In the genomic region with DNA sequence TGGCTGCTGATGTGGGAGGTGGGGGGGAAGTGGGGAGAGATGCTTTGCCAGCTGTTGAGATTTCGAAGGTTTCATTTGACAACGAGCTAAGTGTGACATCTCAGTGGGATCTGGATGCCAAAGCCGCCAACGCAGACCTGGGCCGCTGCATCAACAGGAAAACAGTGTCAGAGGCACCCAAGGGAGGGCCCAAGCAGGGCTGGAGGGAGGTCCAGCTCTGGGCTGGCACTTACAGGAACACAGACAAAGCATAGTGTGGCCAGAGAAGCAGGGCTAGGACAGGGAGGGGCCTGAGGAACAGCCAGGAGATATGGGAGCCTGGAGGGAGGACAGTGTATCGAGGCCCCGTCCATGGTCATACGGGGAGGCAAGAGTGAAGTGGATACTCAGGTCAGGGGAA, we compare ENCODE assay signal across 30 cellular contexts.
A peak's percentile ranks its signal among the peaks of the same experiment; 100 is the strongest.
DNase-seq lines count a peak whose midpoint lies in the region; ATAC-seq, FAIRE-seq and TF ChIP-seq lines count a peak whose summit lies in the region.
"Had no signal": no experiment of that assay in that cellular context is flagged by ENCODE, and none has a peak within 500 bp of the region (broad histone marks: within the 10 kb centered on the region; RNA-seq: fewer than 3 reads in every experiment).

No MANE protein-coding gene starts in this region.

- CTCF ChIA-PET in naive thymus-derived CD4-positive, alpha-beta T cell (lab: Charles Lee): no interaction called here
- CTCF ChIA-PET in Calu3 (lab: Charles Lee): interaction anchor here (0.5 kb wide), 1 partner anchor 79 kb away, joined by 5 read pairs; no protein-coding TSS in a partner anchor

- peaks cover 0 to 4% (median 0%) of the 10 kb centered on the region in 11 donors for H3K9me3 Mint-ChIP-seq in naive thymus-derived CD4-positive, alpha-beta T cell
- H3K9me3 Mint-ChIP-seq in Calu3 (ENCODE audit: low read depth, unreplicated experiment): no peaks in the 10 kb centered on the region
- H3K9me3 Mint-ChIP-seq: activated CD4-positive, alpha-beta T cell treated with anti-CD3 and anti-CD28 coated beads, Interleukin-2, amount 10 ng/mL, durations not matched to agents 7 days and 5 days; CD8-positive, alpha-beta T cell; stimulated activated memory B cell treated with anti-CD40 and anti-IgM and Interleukin-4, amounts not matched to agents 10 μg/mL and 1 μg/mL and 100 μg/mL, for 72 hours had no signal

- H3K36me3 Mint-ChIP-seq in naive thymus-derived CD4-positive, alpha-beta T cell: no peaks in the 10 kb centered on the region
- H3K36me3 Mint-ChIP-seq in Calu3 (ENCODE audit: insufficient read depth, unreplicated experiment): peaks cover 14% of the 10 kb centered on the region
- H3K36me3 Mint-ChIP-seq: activated naive CD8-positive, alpha-beta T cell; CD8-positive, alpha-beta T cell; stimulated activated memory B cell treated with anti-CD40 and anti-IgM and Interleukin-4, amounts not matched to agents 10 μg/mL and 1 μg/mL and 100 μg/mL, for 72 hours had no signal

- H3K9me3 ChIP-seq in esophagus squamous epithelium: peaks cover 0 to 4% (median 3%) of the 10 kb centered on the region in 3 donors
- H3K9me3 ChIP-seq in small intestine (ENCODE audit: control insufficient read depth, low read depth): no peaks in the 10 kb centered on the region
- H3K9me3 ChIP-seq in naive thymus-derived CD4-positive, alpha-beta T cell (ENCODE audit: control insufficient read depth in 2 of 3, low read length in 3 of 3): peaks cover 0 to 3% (median 0%) of the 10 kb centered on the region in 3 experiments
- H3K9me3 ChIP-seq: BE2C, SJSA1 had no signal

- H3K27ac Mint-ChIP-seq in naive thymus-derived CD4-positive, alpha-beta T cell: no peak overlapping the region
- no peak overlapping the region for H3K27ac Mint-ChIP-seq in Calu3 (ENCODE audit: unreplicated experiment)
- H3K27ac Mint-ChIP-seq: activated CD4-positive, alpha-beta T cell treated with anti-CD3 and anti-CD28 coated beads, Interleukin-2, amount 10 ng/mL, durations not matched to agents 7 days and 5 days; activated naive CD8-positive, alpha-beta T cell; CD8-positive, alpha-beta T cell; naive thymus-derived CD8-positive, alpha-beta T cell; stimulated activated memory B cell treated with anti-CD40 and anti-IgM and Interleukin-4, amounts not matched to agents 10 μg/mL and 1 μg/mL and 100 μg/mL, for 72 hours had no signal

- DNase-seq in COLO668 (lab: John Stamatoyannopoulos, UW; ENCODE audit: unreplicated experiment) (peak; percentile 14), NCI-H510A (lab: John Stamatoyannopoulos, UW) (peak; percentile 20), esophagus squamous epithelium (lab: John Stamatoyannopoulos, UW) (no peak), small intestine (peak; percentile 16), GM19239 (ENCODE audit: insufficient read length, low spot score) (no peak), Calu3 (no peak)
- no peak for DNase-seq in naive thymus-derived CD4-positive, alpha-beta T cell
- DNase-seq: ACHN; activated CD4-positive, alpha-beta T cell treated with anti-CD3 and anti-CD28 coated beads, Interleukin-2, amount 10 ng/mL, durations not matched to agents 7 days and 5 days; BE2C; CD8-positive, alpha-beta T cell; central memory CD4-positive, alpha-beta T cell; DMS 273 treated with DMSO at 0.1 percent for 48 hours; foreskin keratinocyte; heart left ventricle; naive thymus-derived CD8-positive, alpha-beta T cell; NCI-H1092 treated with DMSO at 0.1 percent for 48 hours; NCI-H1930; NCI-H226; NCI-H82; occipital lobe; substantia nigra had no signal

- POLR2A ChIA-PET in naive thymus-derived CD4-positive, alpha-beta T cell (lab: Charles Lee): no interaction called here

- no peak for ATAC-seq in naive thymus-derived CD4-positive, alpha-beta T cell
- ATAC-seq: CD8-positive, alpha-beta T cell; GM12878; K562; naive thymus-derived CD8-positive, alpha-beta T cell; stimulated activated memory B cell treated with anti-CD40 and anti-IgM and Interleukin-4, amounts not matched to agents 10 μg/mL and 1 μg/mL and 100 μg/mL, for 72 hours had no signal

- H3K27me3 Mint-ChIP-seq in naive thymus-derived CD4-positive, alpha-beta T cell: no peaks in the 10 kb centered on the region
- no peaks in the 10 kb centered on the region for H3K27me3 Mint-ChIP-seq in Calu3 (ENCODE audit: unreplicated experiment)
- H3K27me3 Mint-ChIP-seq: activated CD4-positive, alpha-beta T cell treated with anti-CD3 and anti-CD28 coated beads, Interleukin-2, amount 10 ng/mL, durations not matched to agents 7 days and 5 days; activated naive CD8-positive, alpha-beta T cell; naive thymus-derived CD8-positive, alpha-beta T cell had no signal

- 59 to 74% methylated on average over 5 to 8 of the region's 8 CpGs for WGBS in esophagus squamous epithelium, 2 donors
- WGBS in small intestine, 3 donors: 63 to 80% (median 74%) methylated on average over 8 of the region's 8 CpGs

- no peak for TF ChIP-seq POLR2A in esophagus squamous epithelium (IDR thresholded peaks at IDR 0.05)

- H3K4me1 ChIP-seq in esophagus squamous epithelium: peaks cover 0 to 65% (median 34%) of the 10 kb centered on the region in 3 donors
- H3K4me1 ChIP-seq in small intestine (ENCODE audit: control insufficient read depth in 2 of 2, insufficient read depth in 1 of 2, low read depth in 1 of 2, low read length in 1 of 2): no peaks in the 10 kb centered on the region
- H3K4me1 ChIP-seq in naive thymus-derived CD4-positive, alpha-beta T cell (ENCODE audit: control insufficient read depth in 2 of 2, insufficient read depth in 2 of 2, low read length in 2 of 2): no peaks in the 10 kb centered on the region
- H3K4me1 ChIP-seq: BE2C, esophagus muscularis mucosa, foreskin keratinocyte, heart left ventricle, SJSA1 had no signal

- H3K4me1 Mint-ChIP-seq in naive thymus-derived CD4-positive, alpha-beta T cell: no peaks in the 10 kb centered on the region
- no peaks in the 10 kb centered on the region for H3K4me1 Mint-ChIP-seq in Calu3 (ENCODE audit: low read depth, unreplicated experiment)
- H3K4me1 Mint-ChIP-seq: activated CD4-positive, alpha-beta T cell treated with anti-CD3 and anti-CD28 coated beads, Interleukin-2, amount 10 ng/mL, durations not matched to agents 7 days and 5 days; naive thymus-derived CD8-positive, alpha-beta T cell; stimulated activated memory B cell treated with anti-CD40 and anti-IgM and Interleukin-4, amounts not matched to agents 10 μg/mL and 1 μg/mL and 100 μg/mL, for 72 hours had no signal

- no peak for FAIRE-seq in small intestine (lab: Jason Lieb, UNC)
- no peak for FAIRE-seq in GM19239 (lab: Jason Lieb, UNC)
- FAIRE-seq: GM12878, K562, keratinocyte, urothelium cell line had no signal

- H3K4me3 ChIP-seq in esophagus squamous epithelium (no peak overlapping the region), small intestine (ENCODE audit: low read depth in 1 of 2, low read length in 2 of 2) (no peak overlapping the region)
- no peak overlapping the region for H3K4me3 ChIP-seq in naive thymus-derived CD4-positive, alpha-beta T cell (ENCODE audit: low read length)
- H3K4me3 ChIP-seq: esophagus muscularis mucosa, GM12878, heart left ventricle, K562, SJSA1 had no signal

- H3K36me3 ChIP-seq in esophagus squamous epithelium: peaks cover 13 to 76% (median 13%) of the 10 kb centered on the region in 3 donors
- H3K36me3 ChIP-seq in small intestine (ENCODE audit: control insufficient read depth in 2 of 2, insufficient read depth in 2 of 2, low read length in 2 of 2): no peaks in the 10 kb centered on the region
- H3K36me3 ChIP-seq in naive thymus-derived CD4-positive, alpha-beta T cell (ENCODE audit: control insufficient read depth in 2 of 3, insufficient read depth in 3 of 3, low read length in 3 of 3): no peaks in the 10 kb centered on the region

- no peaks in the 10 kb centered on the region for H3K27me3 ChIP-seq in esophagus squamous epithelium
- no peaks in the 10 kb centered on the region for H3K27me3 ChIP-seq in small intestine (ENCODE audit: control insufficient read depth in 2 of 2, insufficient read depth in 2 of 2, low read length in 2 of 2)
- no peaks in the 10 kb centered on the region for H3K27me3 ChIP-seq in naive thymus-derived CD4-positive, alpha-beta T cell (ENCODE audit: control insufficient read depth in 2 of 2, insufficient read depth in 2 of 2, low read length in 2 of 2)
- H3K27me3 ChIP-seq: BE2C, esophagus muscularis mucosa, foreskin keratinocyte, heart left ventricle, SJSA1 had no signal

- intact Hi-C loops in esophagus squamous epithelium (cut with DNase I): no loop called here
- intact Hi-C loops in naive thymus-derived CD4-positive, alpha-beta T cell (cut with micrococcal nuclease): no loop called here
- intact Hi-C loops in Calu3 (cut with micrococcal nuclease; ENCODE audit: unreplicated experiment): loop anchor here (10.0 kb wide), 1 partner anchor 112 kb away; no protein-coding TSS in a partner anchor

- peak overlapping the region; percentile 81 to 94 (median 86) for H3K27ac ChIP-seq in esophagus squamous epithelium
- H3K27ac ChIP-seq in small intestine (ENCODE audit: low read depth in 1 of 2, low read length in 1 of 2): no peak overlapping the region
- H3K27ac ChIP-seq in naive thymus-derived CD4-positive, alpha-beta T cell (ENCODE audit: low read depth, low read length): no peak overlapping the region
- H3K27ac ChIP-seq: esophagus muscularis mucosa, heart left ventricle, SJSA1 had no signal

- TF ChIP-seq CTCF in esophagus squamous epithelium (IDR thresholded peaks at IDR 0.05): no peak
- TF ChIP-seq CTCF in Calu3 (IDR thresholded peaks at IDR 0.05; ENCODE audit: unreplicated experiment): no peak

- no peak overlapping the region for H3K4me3 Mint-ChIP-seq in naive thymus-derived CD4-positive, alpha-beta T cell
- H3K4me3 Mint-ChIP-seq in Calu3 (ENCODE audit: low read depth, unreplicated experiment): no peak overlapping the region
- H3K4me3 Mint-ChIP-seq: activated CD4-positive, alpha-beta T cell treated with anti-CD3 and anti-CD28 coated beads, Interleukin-2, amount 10 ng/mL, durations not matched to agents 7 days and 5 days; activated naive CD8-positive, alpha-beta T cell; CD8-positive, alpha-beta T cell; naive thymus-derived CD8-positive, alpha-beta T cell; stimulated activated memory B cell treated with anti-CD40 and anti-IgM and Interleukin-4, amounts not matched to agents 10 μg/mL and 1 μg/mL and 100 μg/mL, for 72 hours had no signal

- BruUV-seq in Calu3 (replicated peaks; lab: Mats Ljungman, UMichigan): no TSS peak

Comparison
In these comparisons a context has a peak if more than half of its experiments do, and no peak if none do; other contexts are left out.
1. DNase-seq: peak in COLO668 (single experiment), NCI-H510A (single experiment) and small intestine (single experiment); none in esophagus squamous epithelium (single experiment), GM19239 (single experiment), naive thymus-derived CD4-positive, alpha-beta T cell (0 of 9) and Calu3 (single experiment).
2. H3K27ac ChIP-seq: peak in esophagus squamous epithelium (4 of 4); none in small intestine (0 of 2) and naive thymus-derived CD4-positive, alpha-beta T cell (single experiment).